In the genomic region with DNA sequence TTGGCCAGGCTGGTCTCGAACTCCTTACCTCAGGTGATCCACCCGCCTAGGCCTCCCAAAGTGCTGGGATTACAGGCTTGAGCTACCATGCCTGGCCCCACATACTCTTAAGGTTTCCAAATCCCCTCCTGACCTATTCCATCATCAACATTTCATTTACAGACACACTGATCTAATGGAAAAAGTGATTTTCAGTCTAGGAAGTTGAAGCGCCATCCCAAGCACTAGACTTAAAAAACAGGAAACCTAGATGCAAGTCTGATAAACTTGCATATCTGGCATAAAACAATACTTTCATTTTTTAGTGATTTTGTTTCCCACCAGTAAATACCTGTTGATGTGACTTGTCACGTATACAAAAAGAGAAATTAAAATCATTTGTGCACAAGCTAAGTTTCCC, we compare ENCODE assay signal across 28 cellular contexts. TPM values are rescaled to one million over a fixed set of nuclear protein-coding genes. Genes with fewer than 3 reads are reported as not detected.
A peak's percentile ranks its signal among the peaks of the same experiment; 100 is the strongest.
DNase-seq lines count a peak whose midpoint lies in the region; ATAC-seq, FAIRE-seq and TF ChIP-seq lines count a peak whose summit lies in the region.
"Had no signal": no experiment of that assay in that cellular context is flagged by ENCODE, and none has a peak within 500 bp of the region (broad histone marks: within the 10 kb centered on the region; RNA-seq: fewer than 3 reads in every experiment).

No MANE protein-coding gene starts in this region.

- H3K27me3 ChIP-seq in endothelial cell of umbilical vein (ENCODE audit: control insufficient read depth in 2 of 2, insufficient read depth in 2 of 2, low read length in 2 of 2): no peaks in the 10 kb centered on the region
- H3K27me3 ChIP-seq: esophagus muscularis mucosa, neural progenitor cell, stomach, tibial nerve had no signal

- no peaks in the 10 kb centered on the region for H4K20me1 ChIP-seq in endothelial cell of umbilical vein (replicated peaks; ENCODE audit: control insufficient read depth, extremely low read depth, insufficient read depth, low read length)

- BruUV-seq in endothelial cell of umbilical vein (replicated peaks; lab: Mats Ljungman, UMichigan): no TSS peak

- intact Hi-C loops in endothelial cell of umbilical vein (cut with micrococcal nuclease): loop anchor here (1.0 to 2.0 kb wide), 8 partner anchors 18 to 119 kb away; no protein-coding TSS in a partner anchor

- H3K9me1 ChIP-seq in endothelial cell of umbilical vein (replicated peaks; ENCODE audit: control insufficient read depth, extremely low read depth, insufficient read depth, low read length): no peaks in the 10 kb centered on the region

- TF ChIP-seq CTCF in HFFc6 (IDR thresholded peaks at IDR 0.05) (no peak), endothelial cell of umbilical vein (IDR thresholded peaks at IDR 0.05; ENCODE audit: extremely low read depth in 1 of 2, insufficient read depth in 1 of 2, low read depth in 1 of 2, low read length in 2 of 2) (no peak), osteocyte (IDR thresholded peaks at IDR 0.05) (no peak)

- peak; percentile 40 for FAIRE-seq in endothelial cell of umbilical vein (lab: Jason Lieb, UNC)
- FAIRE-seq: GM12892 had no signal

- H3K9ac ChIP-seq in endothelial cell of umbilical vein (replicated peaks; ENCODE audit: extremely low read depth, insufficient read depth, low read length): peak overlapping the region; percentile 79
- H3K9ac ChIP-seq: neural progenitor cell had no signal

- TF ChIP-seq POLR2A in endothelial cell of umbilical vein (IDR thresholded peaks at IDR 0.05; ENCODE audit: low read depth, low read length): no peak

- peak overlapping the region; percentile 69 for H3K4me2 ChIP-seq in endothelial cell of umbilical vein (ENCODE audit: insufficient read depth, low read length)
- H3K4me2 ChIP-seq: neural progenitor cell had no signal

- peak overlapping the region in 1 of 3 experiments; percentile 6 for H3K4me3 ChIP-seq in endothelial cell of umbilical vein (replicated peaks in 1 of 3; ENCODE audit: insufficient read depth in 1 of 3, low read depth in 1 of 3, low read length in 3 of 3)
- H3K4me3 ChIP-seq: esophagus muscularis mucosa, lower lobe of right lung, neural progenitor cell, stomach, tibial nerve had no signal

- H3K9me3 ChIP-seq in T-helper 17 cell (ENCODE audit: control insufficient read depth, low read length, poor library complexity, severe bottlenecking): no peaks in the 10 kb centered on the region
- no peaks in the 10 kb centered on the region for H3K9me3 ChIP-seq in endothelial cell of umbilical vein (replicated peaks; ENCODE audit: control insufficient read depth, insufficient read depth, low read length)
- H3K9me3 ChIP-seq: esophagus muscularis mucosa, lower lobe of right lung, stomach, tibial nerve had no signal

- H3K4me1 Mint-ChIP-seq in HFFc6 (ENCODE audit: low read depth) (peaks cover 83% of the 10 kb centered on the region), T-helper 17 cell (no peaks in the 10 kb centered on the region), osteocyte (ENCODE audit: unreplicated experiment) (peaks cover 16% of the 10 kb centered on the region)
- H3K4me1 Mint-ChIP-seq: activated CD4-positive, alpha-beta T cell treated with anti-CD3 and anti-CD28 coated beads for 36 hours had no signal

- H3K4me3 Mint-ChIP-seq in HFFc6 (peak overlapping the region; percentile 71), T-helper 17 cell (no peak overlapping the region), osteocyte (ENCODE audit: unreplicated experiment) (no peak overlapping the region)
- H3K4me3 Mint-ChIP-seq: activated CD4-positive, alpha-beta T cell treated with anti-CD3 and anti-CD28 coated beads for 36 hours; activated T-cell treated with anti-CD3 and anti-CD28 coated beads, Interleukin-2, amount 50 U/mL, for 4 hours; CD14-positive monocyte; neural progenitor cell had no signal

- peaks cover 11 to 18% of the 10 kb centered on the region in 2 experiments for H3K36me3 ChIP-seq in endothelial cell of umbilical vein (ENCODE audit: control insufficient read depth in 2 of 2, extremely low read depth in 1 of 2, insufficient read depth in 2 of 2, low read length in 2 of 2)
- H3K36me3 ChIP-seq: neural progenitor cell had no signal

- CTCF ChIA-PET in endothelial cell of umbilical vein (lab: Charles Lee): interaction anchor here (1.0 to 3.4 kb wide), 18 partner anchors 11 to 119 kb away, joined by 3 to 53 read pairs (median 12); a partner anchor contains a TSS

- peak overlapping the region; percentile 96 for H3K27ac ChIP-seq in endothelial cell of umbilical vein (ENCODE audit: insufficient read depth, low read depth, low read length)
- H3K27ac ChIP-seq: lower lobe of right lung, neural progenitor cell, stomach had no signal

- no peaks in the 10 kb centered on the region for H3K9me3 Mint-ChIP-seq in HFFc6
- H3K9me3 Mint-ChIP-seq in osteocyte (ENCODE audit: unreplicated experiment): no peaks in the 10 kb centered on the region
- H3K9me3 Mint-ChIP-seq: activated T-cell treated with anti-CD3 and anti-CD28 coated beads, Interleukin-2, amount 50 U/mL, for 4 hours; CD14-positive monocyte; neural progenitor cell had no signal

- peak overlapping the region; percentile 92 for H3K27ac Mint-ChIP-seq in HFFc6
- peak overlapping the region; percentile 39 for H3K27ac Mint-ChIP-seq in T-helper 17 cell
- H3K27ac Mint-ChIP-seq in osteocyte (ENCODE audit: unreplicated experiment): peak overlapping the region; percentile 18
- H3K27ac Mint-ChIP-seq: activated CD4-positive, alpha-beta T cell treated with anti-CD3 and anti-CD28 coated beads for 36 hours; neural progenitor cell had no signal

- H3K79me2 ChIP-seq in endothelial cell of umbilical vein (ENCODE audit: control insufficient read depth, insufficient read depth, low read length): peaks cover 54% of the 10 kb centered on the region

- no peak overlapping the region for H2AFZ ChIP-seq in endothelial cell of umbilical vein (ENCODE audit: low read depth, low read length)
- H2AFZ ChIP-seq: neural progenitor cell had no signal

- no peak for ATAC-seq in T-helper 17 cell
- no peak for ATAC-seq in HG03039 (IDR thresholded peaks at IDR 0.05; ENCODE audit: unreplicated experiment)
- no peak for ATAC-seq in GM21526 (IDR thresholded peaks at IDR 0.05; ENCODE audit: low FRiP score, unreplicated experiment)
- ATAC-seq: activated CD4-positive, alpha-beta T cell treated with anti-CD3 and anti-CD28 coated beads for 36 hours; activated T-cell treated with anti-CD3 and anti-CD28 coated beads, Interleukin-2, amount 50 U/mL, for 4 hours; lower lobe of right lung had no signal

- DNase-seq in HFFc6 (no peak), T-helper 17 cell (no peak), endothelial cell of umbilical vein (ENCODE audit: low read depth, low spot score) (peak; percentile 93), osteocyte (ENCODE audit: extremely low spot score, unreplicated experiment) (no peak), H4 (ENCODE audit: low spot score) (no peak)
- DNase-seq in activated naive CD4-positive, alpha-beta T cell (lab: John Stamatoyannopoulos, UW): no peak
- DNase-seq: activated CD4-positive, alpha-beta T cell treated with anti-CD3 and anti-CD28 coated beads for 36 hours; activated CD8-positive, alpha-beta memory T cell treated with anti-CD3 and anti-CD28 coated beads for 24 hours; activated naive CD4-positive, alpha-beta T cell treated with Interleukin-2 at 50 U/mL for 16 hours; activated T-cell treated with anti-CD3 and anti-CD28 coated beads, Interleukin-2, amount 50 U/mL, for 4 hours; amygdala; central memory CD4-positive, alpha-beta T cell; effector memory CD4-positive, alpha-beta T cell; lower lobe of right lung; MM.1S; NCI-H1417 treated with DMSO at 0.1 percent for 48 hours; NCI-H2081 treated with DMSO at 0.1 percent for 48 hours; NCI-H510A treated with DMSO at 0.1 percent for 48 hours; stimulated activated CD8-positive, alpha-beta memory T cell treated with anti-CD3 and anti-CD28 coated beads, Interleukin-4, amount 100 ng/mL, for 48 hours; stomach had no signal

- dilution Hi-C loops in endothelial cell of umbilical vein (cut with MboI; ENCODE audit: extremely low pct_ligation_motif_present, low sequenced_read_pairs): no loop called here

- POLR2A ChIA-PET in endothelial cell of umbilical vein (lab: Charles Lee): interaction anchor here (0.7 to 2.9 kb wide), 5 partner anchors 11 to 120 kb away, joined by 3 to 19 read pairs (median 3); no protein-coding TSS in a partner anchor

- H3K36me3 Mint-ChIP-seq in HFFc6 (ENCODE audit: low read depth): peaks cover 35% of the 10 kb centered on the region
- peaks cover 9% of the 10 kb centered on the region for H3K36me3 Mint-ChIP-seq in T-helper 17 cell (ENCODE audit: low read depth)
- H3K36me3 Mint-ChIP-seq in osteocyte (ENCODE audit: unreplicated experiment): peaks cover 27% of the 10 kb centered on the region

- H3K4me1 ChIP-seq in endothelial cell of umbilical vein (ENCODE audit: control insufficient read depth, extremely low read depth, insufficient read depth, low read length): peaks cover 69% of the 10 kb centered on the region
- H3K4me1 ChIP-seq: neural progenitor cell had no signal

- H3K27me3 Mint-ChIP-seq in HFFc6 (ENCODE audit: insufficient read depth) (no peaks in the 10 kb centered on the region), T-helper 17 cell (no peaks in the 10 kb centered on the region), osteocyte (ENCODE audit: unreplicated experiment) (no peaks in the 10 kb centered on the region)
- H3K27me3 Mint-ChIP-seq: activated CD4-positive, alpha-beta T cell treated with anti-CD3 and anti-CD28 coated beads for 36 hours; progenitor cell of endocrine pancreas had no signal

TF ChIP-seq in endothelial cell of umbilical vein, 7 proteins besides CTCF, POLR2A, EP300 and RAD21 (continues in another document):
- TF ChIP-seq FOS (IDR thresholded peaks at IDR 0.05; ENCODE audit: borderline replicate concordance, insufficient read depth, low read length): no peak
- TF ChIP-seq, protein P1, sequence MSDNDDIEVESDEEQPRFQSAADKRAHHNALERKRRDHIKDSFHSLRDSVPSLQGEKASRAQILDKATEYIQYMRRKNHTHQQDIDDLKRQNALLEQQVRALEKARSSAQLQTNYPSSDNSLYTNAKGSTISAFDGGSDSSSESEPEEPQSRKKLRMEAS (IDR thresholded peaks at IDR 0.05; ENCODE audit: insufficient read depth, insufficient read length): no peak
- no peak for TF ChIP-seq MYC (IDR thresholded peaks at IDR 0.05; ENCODE audit: low read depth, low read length)

RNA-seq across cellular contexts. Expression of a gene that starts 44.0 kb away (rescaled TPM):
- total RNA-seq in HFFc6 (2021; fragmentation: NEBNext Ultra II Directional; extraction: Animal tissue kit (Norgen Biotek cat#: 25700)): 10 to 100 TPM; 24.9 to 44.7 (median 28.6) TPM
- total RNA-seq in T-helper 17 cell: 1 to 10 TPM; 2.1 to 2.5 TPM
- 53.4 and 56.1 TPM in 2 replicates for total RNA-seq in endothelial cell of umbilical vein
- 28.0 and 32.0 TPM in 2 replicates for polyA plus RNA-seq in endothelial cell of umbilical vein
- polyA plus RNA-seq in endothelial cell of umbilical vein (2011; cell fraction: cytosol; rRNA removed): 38.1 and 46.2 TPM in 2 replicates
- polyA plus RNA-seq in endothelial cell of umbilical vein (2011; cell fraction: nucleus; rRNA removed): 99.9 and 110 TPM in 2 replicates
- polyA plus RNA-seq in endothelial cell of umbilical vein (2012): 32.2 and 38.9 TPM in 2 replicates
- polyA minus RNA-seq in endothelial cell of umbilical vein: 45.9 and 49.5 TPM in 2 replicates
- polyA minus RNA-seq in endothelial cell of umbilical vein (2011; cell fraction: cytosol; rRNA and poly(A)+ RNA removed): 5.4 TPM
- polyA minus RNA-seq in endothelial cell of umbilical vein (2011; cell fraction: nucleus; rRNA and poly(A)+ RNA removed): 72.5 and 97.0 TPM in 2 replicates
- 16.2 and 17.5 TPM in 2 replicates for total RNA-seq in osteocyte
- total RNA-seq in H4 (2014; rRNA removed; shearing (Covaris generic)): 7.0 and 7.3 TPM in 2 replicates

Comparison
In these comparisons a context has a peak if more than half of its experiments do, and no peak if none do; other contexts are left out.
1. H3K27ac Mint-ChIP-seq: peak in every context shown above with its lines; median percentile 92 in HFFc6; 39 in T-helper 17 cell; 18 in osteocyte.